Comparison of ENCODE assay signal across 1 cellular context in the genomic region with DNA sequence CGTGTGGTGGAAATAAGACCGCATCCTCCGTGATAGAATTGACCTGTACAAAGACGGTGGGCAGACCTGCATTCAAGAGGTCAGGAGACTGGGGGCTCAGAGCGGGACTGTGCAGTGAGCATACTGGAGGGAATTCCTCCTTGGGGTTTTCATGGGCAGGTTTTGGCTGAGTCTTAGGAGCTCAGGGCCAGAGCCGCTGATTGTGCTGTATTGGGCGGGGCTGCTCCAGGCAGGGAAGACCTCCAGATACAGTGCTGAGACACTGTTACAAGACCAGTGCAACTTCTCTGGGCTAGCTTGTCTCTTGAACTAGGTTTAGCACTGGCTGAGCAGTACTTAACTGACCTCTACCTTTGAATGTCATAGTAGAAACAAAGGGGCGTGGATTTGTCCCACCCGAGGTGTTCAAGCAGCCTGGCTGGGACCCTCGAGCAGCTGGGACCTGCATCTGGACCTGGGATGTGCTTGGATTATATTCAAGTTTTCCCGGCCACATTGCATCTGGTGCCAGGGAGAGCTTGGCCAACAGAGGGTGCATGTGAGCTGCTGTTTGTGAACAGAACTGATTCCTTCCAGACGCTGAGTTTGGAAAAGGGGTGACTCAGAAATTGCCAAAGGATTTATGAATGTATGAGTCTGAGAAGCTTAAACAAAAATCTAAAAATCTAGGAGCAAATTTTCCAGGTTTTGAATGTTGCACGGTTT.
TF ChIP-seq lines count a peak whose summit lies in the region.

No MANE protein-coding gene starts in this region.

TF ChIP-seq in HCT116, 20 proteins besides CTCF, POLR2A, EP300 and RAD21 (continued from another document):
- TF ChIP-seq, protein P1, sequence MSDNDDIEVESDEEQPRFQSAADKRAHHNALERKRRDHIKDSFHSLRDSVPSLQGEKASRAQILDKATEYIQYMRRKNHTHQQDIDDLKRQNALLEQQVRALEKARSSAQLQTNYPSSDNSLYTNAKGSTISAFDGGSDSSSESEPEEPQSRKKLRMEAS (IDR thresholded peaks at IDR 0.05) = no peak
- no peak for TF ChIP-seq CEBPB (IDR thresholded peaks at IDR 0.05; ENCODE audit: low read depth)
